In genomic region chr6:70062010-70062409, GRCh38 we compare ENCODE assay signal across 36 cellular contexts.
"Had no signal": no experiment of that assay in that cellular context is flagged by ENCODE, and none has a peak within 500 bp of the region (broad histone marks: within the 10 kb centered on the region; RNA-seq: fewer than 3 reads in every experiment).

No MANE protein-coding gene starts in this region.

- H3K9me3 Mint-ChIP-seq: activated B cell treated with CpG ODN at 0.5 μM for 24 hours; activated CD4-positive, alpha-beta memory T cell treated with anti-CD3 and anti-CD28 coated beads for 36 hours; activated CD4-positive, alpha-beta T cell treated with anti-CD3 and anti-CD28 coated beads, Interleukin-2, amount 10 ng/mL, durations not matched to agents 24 days and 14 days; activated CD8-positive, alpha-beta T cell treated with anti-CD3 and anti-CD28 coated beads for 36 hours; activated naive CD4-positive, alpha-beta T cell treated with anti-CD3 and anti-CD28 coated beads, Interleukin-2, amount 10 ng/mL, durations not matched to agents 7 days and 5 days; activated naive CD4-positive, alpha-beta T cell treated with anti-CD3 and anti-CD28 coated beads, Interleukin-2, amount 50 U/mL, for 24 hours; activated naive CD8-positive, alpha-beta T cell treated with anti-CD3 and anti-CD28 coated beads, Interleukin-2, amount 10 ng/mL, durations not matched to agents 7 days and 5 days; activated naive CD8-positive, alpha-beta T cell treated with anti-CD3 and anti-CD28 coated beads, Interleukin-2, amount 50 U/mL, for 24 hours; activated T-cell treated with anti-CD3 and anti-CD28 coated beads, Interleukin-2, amount 50 U/mL, for 4 hours; activated T-helper 2 cell treated with anti-CD3 and anti-CD28 coated beads, Interferon-gamma antibody, Interleukin-2, Interleukin-4, amounts not matched to agents 10 μg/mL and 5 μg/mL and 100 μg/mL, durations not matched to agents 14 hours and 24 hours and 36 hours; central memory CD8-positive, alpha-beta T cell; T-helper 1 cell treated with Interleukin-12 subunit alpha and Interleukin-12 subunit beta and Interleukin-4 antibody, amounts not matched to agents 30 μg/mL and 1 μg/mL, for 36 hours; T-helper 2 cell treated with Interferon-gamma antibody and Interleukin-4, amounts not matched to agents 5 μg/mL and 100 μg/mL, for 36 hours had no signal

- FAIRE-seq: bronchial epithelial cell, TTC549 had no signal

- DNase-seq: activated B cell treated with CpG ODN at 0.5 μM for 24 hours; activated CD4-positive, alpha-beta memory T cell treated with anti-CD3 and anti-CD28 coated beads for 36 hours; activated CD4-positive, alpha-beta T cell treated with anti-CD3 and anti-CD28 coated beads for 4 hours; activated CD4-positive, alpha-beta T cell treated with anti-CD3 and anti-CD28 coated beads, Interleukin-2, amount 10 ng/mL, durations not matched to agents 24 days and 14 days; activated CD4-positive, alpha-beta T cell treated with anti-CD3 and anti-CD28 coated beads, Interleukin-2, amount 50 U/mL, for 1 hour; activated CD4-positive, alpha-beta T cell treated with anti-CD3 and anti-CD28 coated beads, Interleukin-2, amount 50 U/mL, for 4 hours; activated CD4-positive, CD25-positive, alpha-beta regulatory T cell treated with anti-CD3 and anti-CD28 coated beads, Interleukin-2, amount 50 U/mL, for 72 hours; activated CD8-positive, alpha-beta memory T cell treated with anti-CD3 and anti-CD28 coated beads, Interleukin-2, amount 50 U/mL, for 4 hours; activated CD8-positive, alpha-beta T cell treated with anti-CD3 and anti-CD28 coated beads for 36 hours; activated effector memory CD4-positive, alpha-beta T cell treated with Interleukin-2 at 50 U/mL for 16 hours; activated gamma-delta T cell; activated naive CD4-positive, alpha-beta T cell treated with anti-CD3 and anti-CD28 coated beads, Interleukin-2, amount 10 ng/mL, durations not matched to agents 7 days and 5 days; activated naive CD4-positive, alpha-beta T cell treated with Interleukin-2 at 50 U/mL for 16 hours; activated naive CD8-positive, alpha-beta T cell treated with anti-CD3 and anti-CD28 coated beads, Interleukin-2, amount 10 ng/mL, durations not matched to agents 7 days and 5 days; activated naive CD8-positive, alpha-beta T cell treated with anti-CD3 and anti-CD28 coated beads, Interleukin-2, amount 50 U/mL, for 24 hours; activated T-cell treated with anti-CD3 and anti-CD28 coated beads for 4 hours; activated T-cell treated with anti-CD3 and anti-CD28 coated beads, Interleukin-2, amount 50 U/mL, for 1 hour; activated T-cell treated with anti-CD3 and anti-CD28 coated beads, Interleukin-2, amount 50 U/mL, for 4 hours; amygdala; anterior cingulate cortex; caudate nucleus; cerebellar nuclear complex; T-helper 2 cell; T-helper 9 cell had no signal

- H3K4me3 Mint-ChIP-seq: activated B cell treated with CpG ODN at 0.5 μM for 24 hours; activated CD4-positive, alpha-beta memory T cell treated with anti-CD3 and anti-CD28 coated beads for 36 hours; activated CD4-positive, alpha-beta T cell treated with anti-CD3 and anti-CD28 coated beads, Interleukin-2, amount 10 ng/mL, durations not matched to agents 24 days and 14 days; activated CD8-positive, alpha-beta T cell treated with anti-CD3 and anti-CD28 coated beads for 36 hours; activated naive CD4-positive, alpha-beta T cell treated with anti-CD3 and anti-CD28 coated beads, Interleukin-2, amount 10 ng/mL, durations not matched to agents 7 days and 5 days; activated naive CD4-positive, alpha-beta T cell treated with anti-CD3 and anti-CD28 coated beads, Interleukin-2, amount 50 U/mL, for 24 hours; activated naive CD8-positive, alpha-beta T cell; activated naive CD8-positive, alpha-beta T cell treated with anti-CD3 and anti-CD28 coated beads, Interleukin-2, amount 10 ng/mL, durations not matched to agents 7 days and 5 days; activated naive CD8-positive, alpha-beta T cell treated with anti-CD3 and anti-CD28 coated beads, Interleukin-2, amount 50 U/mL, for 24 hours; activated T-cell treated with anti-CD3 and anti-CD28 coated beads, Interleukin-2, amount 50 U/mL, for 4 hours; brain; central memory CD8-positive, alpha-beta T cell; T-helper 1 cell treated with Interleukin-12 subunit alpha and Interleukin-12 subunit beta and Interleukin-4 antibody, amounts not matched to agents 30 μg/mL and 1 μg/mL, for 36 hours; T-helper 2 cell treated with Interferon-gamma antibody and Interleukin-4, amounts not matched to agents 5 μg/mL and 100 μg/mL, for 36 hours had no signal

- H3K4me3 ChIP-seq: ascending aorta, cardiac muscle cell had no signal

- H3K27me3 ChIP-seq: ascending aorta, cardiac muscle cell had no signal

- H3K27me3 Mint-ChIP-seq: activated B cell treated with CpG ODN at 0.5 μM for 24 hours; activated CD4-positive, alpha-beta memory T cell treated with anti-CD3 and anti-CD28 coated beads for 36 hours; activated CD4-positive, alpha-beta T cell treated with anti-CD3 and anti-CD28 coated beads, Interleukin-2, amount 10 ng/mL, durations not matched to agents 24 days and 14 days; activated naive CD4-positive, alpha-beta T cell treated with anti-CD3 and anti-CD28 coated beads, Interleukin-2, amount 10 ng/mL, durations not matched to agents 7 days and 5 days; activated naive CD8-positive, alpha-beta T cell treated with anti-CD3 and anti-CD28 coated beads, Interleukin-2, amount 10 ng/mL, durations not matched to agents 7 days and 5 days; activated naive CD8-positive, alpha-beta T cell treated with anti-CD3 and anti-CD28 coated beads, Interleukin-2, amount 50 U/mL, for 24 hours; brain; central memory CD8-positive, alpha-beta T cell had no signal

- ATAC-seq: activated CD8-positive, alpha-beta T cell treated with anti-CD3 and anti-CD28 coated beads for 36 hours; activated naive CD8-positive, alpha-beta T cell treated with anti-CD3 and anti-CD28 coated beads, Interleukin-2, amount 50 U/mL, for 24 hours; activated T-cell treated with anti-CD3 and anti-CD28 coated beads, Interleukin-2, amount 50 U/mL, for 4 hours had no signal

- H3K4me1 Mint-ChIP-seq: activated CD4-positive, alpha-beta T cell treated with anti-CD3 and anti-CD28 coated beads, Interleukin-2, amount 10 ng/mL, durations not matched to agents 24 days and 14 days; activated naive CD4-positive, alpha-beta T cell treated with anti-CD3 and anti-CD28 coated beads, Interleukin-2, amount 10 ng/mL, durations not matched to agents 7 days and 5 days; activated naive CD4-positive, alpha-beta T cell treated with anti-CD3 and anti-CD28 coated beads, Interleukin-2, amount 50 U/mL, for 24 hours; activated naive CD8-positive, alpha-beta T cell treated with anti-CD3 and anti-CD28 coated beads, Interleukin-2, amount 10 ng/mL, durations not matched to agents 7 days and 5 days; activated naive CD8-positive, alpha-beta T cell treated with anti-CD3 and anti-CD28 coated beads, Interleukin-2, amount 50 U/mL, for 24 hours; central memory CD8-positive, alpha-beta T cell had no signal

- H3K36me3 ChIP-seq: ascending aorta, cardiac muscle cell had no signal

- H3K27ac Mint-ChIP-seq: activated B cell treated with CpG ODN at 0.5 μM for 24 hours; activated CD4-positive, alpha-beta memory T cell treated with anti-CD3 and anti-CD28 coated beads for 36 hours; activated CD4-positive, alpha-beta T cell treated with anti-CD3 and anti-CD28 coated beads, Interleukin-2, amount 10 ng/mL, durations not matched to agents 24 days and 14 days; activated CD8-positive, alpha-beta T cell treated with anti-CD3 and anti-CD28 coated beads for 36 hours; activated naive CD4-positive, alpha-beta T cell treated with anti-CD3 and anti-CD28 coated beads, Interleukin-2, amount 10 ng/mL, durations not matched to agents 7 days and 5 days; activated naive CD4-positive, alpha-beta T cell treated with anti-CD3 and anti-CD28 coated beads, Interleukin-2, amount 50 U/mL, for 24 hours; activated naive CD8-positive, alpha-beta T cell; activated naive CD8-positive, alpha-beta T cell treated with anti-CD3 and anti-CD28 coated beads, Interleukin-2, amount 10 ng/mL, durations not matched to agents 7 days and 5 days; activated naive CD8-positive, alpha-beta T cell treated with anti-CD3 and anti-CD28 coated beads, Interleukin-2, amount 50 U/mL, for 24 hours; activated T-helper 2 cell treated with anti-CD3 and anti-CD28 coated beads, Interferon-gamma antibody, Interleukin-2, Interleukin-4, amounts not matched to agents 10 μg/mL and 5 μg/mL and 100 μg/mL, durations not matched to agents 14 hours and 24 hours and 36 hours; T-helper 1 cell treated with Interleukin-12 subunit alpha and Interleukin-12 subunit beta and Interleukin-4 antibody, amounts not matched to agents 30 μg/mL and 1 μg/mL, for 36 hours; T-helper 2 cell treated with Interferon-gamma antibody and Interleukin-4, amounts not matched to agents 5 μg/mL and 100 μg/mL, for 36 hours had no signal

- H3K27ac ChIP-seq: ascending aorta, cardiac muscle cell, VCaP had no signal

- H3K36me3 Mint-ChIP-seq: activated CD4-positive, alpha-beta memory T cell treated with anti-CD3 and anti-CD28 coated beads for 36 hours; activated naive CD4-positive, alpha-beta T cell treated with anti-CD3 and anti-CD28 coated beads, Interleukin-2, amount 10 ng/mL, durations not matched to agents 7 days and 5 days; activated naive CD4-positive, alpha-beta T cell treated with anti-CD3 and anti-CD28 coated beads, Interleukin-2, amount 50 U/mL, for 24 hours; activated naive CD8-positive, alpha-beta T cell; activated naive CD8-positive, alpha-beta T cell treated with anti-CD3 and anti-CD28 coated beads, Interleukin-2, amount 10 ng/mL, durations not matched to agents 7 days and 5 days had no signal

- H3K9me3 ChIP-seq: ascending aorta had no signal

- H3K4me1 ChIP-seq: ascending aorta had no signal
